ENCODE assay signal across 29 cellular contexts in genomic region chr12:125292700-125293099, GRCh38.
"Had no signal": no experiment of that assay in that cellular context is flagged by ENCODE, and none has a peak within 500 bp of the region (broad histone marks: within the 10 kb centered on the region; RNA-seq: fewer than 3 reads in every experiment).

No MANE protein-coding gene starts in this region.

- FAIRE-seq: small intestine, urothelium cell line had no signal

- ATAC-seq: naive thymus-derived CD4-positive, alpha-beta T cell; natural killer cell; psoas muscle; right cardiac atrium; right lobe of liver; stimulated activated effector memory CD8-positive, alpha-beta T cell treated with anti-CD3 and anti-CD28 coated beads, Interleukin-12 subunit alpha, Interleukin-12 subunit beta, amount 100 ng/mL, for 72 hours; stimulated activated naive B cell treated with anti-CD40 and anti-IgM and Interleukin-4, amounts not matched to agents 10 μg/mL and 1 μg/mL and 100 μg/mL, for 72 hours had no signal

- H3K4me1 Mint-ChIP-seq: natural killer cell; neural crest cell; stimulated activated effector memory CD8-positive, alpha-beta T cell treated with anti-CD3 and anti-CD28 coated beads, Interleukin-12 subunit alpha, Interleukin-12 subunit beta, amount 100 ng/mL, for 72 hours; stimulated activated naive B cell treated with anti-CD40 and anti-IgM and Interleukin-4, amounts not matched to agents 10 μg/mL and 1 μg/mL and 100 μg/mL, for 72 hours had no signal

- H3K36me3 ChIP-seq: neutrophil, ovary, right lobe of liver, sigmoid colon, stomach, thoracic aorta, thyroid gland, transverse colon, upper lobe of left lung, vagina had no signal

- H2AFZ ChIP-seq: parathyroid adenoma had no signal

- H3K9me3 ChIP-seq: neutrophil, right lobe of liver, thyroid gland, transverse colon, vagina had no signal

- H3K79me2 ChIP-seq: parathyroid adenoma had no signal

- H3K4me3 Mint-ChIP-seq: naive thymus-derived CD4-positive, alpha-beta T cell; natural killer cell; nephron progenitor cell; neural crest cell; stimulated activated effector memory CD8-positive, alpha-beta T cell treated with anti-CD3 and anti-CD28 coated beads, Interleukin-12 subunit alpha, Interleukin-12 subunit beta, amount 100 ng/mL, for 72 hours; stimulated activated naive B cell treated with anti-CD40 and anti-IgM and Interleukin-4, amounts not matched to agents 10 μg/mL and 1 μg/mL and 100 μg/mL, for 72 hours; stimulated activated naive CD8-positive, alpha-beta T cell treated with anti-CD3 and anti-CD28 coated beads, Interleukin-15, Interleukin-2, amounts not matched to agents 100 ng/mL and 50 ng/mL, for 24 hours had no signal

- H3K9me3 Mint-ChIP-seq: natural killer cell; nephron progenitor cell; stimulated activated effector memory CD8-positive, alpha-beta T cell treated with anti-CD3 and anti-CD28 coated beads, Interleukin-12 subunit alpha, Interleukin-12 subunit beta, amount 100 ng/mL, for 72 hours; stimulated activated naive CD8-positive, alpha-beta T cell treated with anti-CD3 and anti-CD28 coated beads, Interleukin-15, Interleukin-2, amounts not matched to agents 100 ng/mL and 50 ng/mL, for 24 hours had no signal

- DNase-seq: naive thymus-derived CD4-positive, alpha-beta T cell; natural killer cell; nephron progenitor cell; nucleus accumbens; ovary; psoas muscle; right cardiac atrium; right lobe of liver; sigmoid colon; small intestine; stimulated activated CD4-positive, alpha-beta T cell treated with anti-CD3 and anti-CD28 coated beads, Interleukin-15, amount 100 ng/mL, for 24 hours; stimulated activated CD4-positive, alpha-beta T cell treated with anti-CD3 and anti-CD28 coated beads, Interleukin-2, amount 100 ng/mL, for 24 hours; stimulated activated CD4-positive, alpha-beta T cell treated with anti-CD3 and anti-CD28 coated beads, Interleukin-2, amount 100 ng/mL, for 48 hours; stimulated activated CD4-positive, alpha-beta T cell treated with anti-CD3 and anti-CD28 coated beads, Interleukin-4, amount 100 ng/mL, for 24 hours; stimulated activated naive B cell treated with anti-CD40 and anti-IgM and Interleukin-4, amounts not matched to agents 10 μg/mL and 1 μg/mL and 100 μg/mL, for 72 hours; stimulated activated naive CD4-positive, alpha-beta T cell treated with Interleukin-2 at 50 U/mL for 16 hours; stomach; thyroid gland; transverse colon; upper lobe of left lung had no signal

- H3K4me1 ChIP-seq: parathyroid adenoma, psoas muscle, right lobe of liver, sigmoid colon, stomach, thyroid gland, transverse colon, upper lobe of left lung, vagina had no signal

- H3K4me3 ChIP-seq: ovary, psoas muscle, right lobe of liver, sigmoid colon, stomach, thoracic aorta, thyroid gland, transverse colon, upper lobe of left lung, vagina had no signal

- H3K36me3 Mint-ChIP-seq: naive thymus-derived CD4-positive, alpha-beta T cell; natural killer cell; stimulated activated effector memory CD8-positive, alpha-beta T cell treated with anti-CD3 and anti-CD28 coated beads, Interleukin-12 subunit alpha, Interleukin-12 subunit beta, amount 100 ng/mL, for 72 hours; stimulated activated naive B cell treated with anti-CD40 and anti-IgM and Interleukin-4, amounts not matched to agents 10 μg/mL and 1 μg/mL and 100 μg/mL, for 72 hours had no signal

- H3K9ac ChIP-seq: parathyroid adenoma had no signal

- H3K27ac Mint-ChIP-seq: natural killer cell; nephron progenitor cell; progenitor cell of endocrine pancreas; stimulated activated effector memory CD8-positive, alpha-beta T cell treated with anti-CD3 and anti-CD28 coated beads, Interleukin-12 subunit alpha, Interleukin-12 subunit beta, amount 100 ng/mL, for 72 hours; stimulated activated naive B cell treated with anti-CD40 and anti-IgM and Interleukin-4, amounts not matched to agents 10 μg/mL and 1 μg/mL and 100 μg/mL, for 72 hours; stimulated activated naive CD8-positive, alpha-beta T cell treated with anti-CD3 and anti-CD28 coated beads, Interleukin-15, Interleukin-2, amounts not matched to agents 100 ng/mL and 50 ng/mL, for 24 hours had no signal

- H3K27me3 ChIP-seq: ovary, right lobe of liver, sigmoid colon, thyroid gland, upper lobe of left lung, vagina had no signal

- H3K27ac ChIP-seq: neutrophil, ovary, parathyroid adenoma, psoas muscle, right lobe of liver, sigmoid colon, stomach, thoracic aorta, thyroid gland, transverse colon, upper lobe of left lung, vagina had no signal
